Comparison of ENCODE assay signal across 8 cellular contexts in genomic region chr16:4319454-4319853, GRCh38. TPM values are rescaled to one million over a fixed set of nuclear protein-coding genes. Genes with fewer than 3 reads are reported as not detected.
A peak's percentile ranks its signal among the peaks of the same experiment; 100 is the strongest.
DNase-seq lines count a peak whose midpoint lies in the region; ATAC-seq and TF ChIP-seq lines count a peak whose summit lies in the region.

No MANE protein-coding gene starts in this region.

- intact Hi-C loops in mucosa of descending colon (cut with DNase I, micrococcal nuclease): no loop called here
- intact Hi-C loops in sciatic nerve (cut with DNase I): no loop called here

- H3K27ac ChIP-seq in HEK293 (ENCODE audit: extremely low read depth, low read depth, low read length): no peak overlapping the region

- POLR2A ChIA-PET in HEK293 (lab: Yijun Ruan, JAX): no interaction called here

- peaks cover 0 to 3% of the 10 kb centered on the region in 2 donors for H3K36me3 Mint-ChIP-seq in activated T-cell treated with anti-CD3 and anti-CD28 coated beads, Interleukin-2, amount 50 U/mL, for 72 hours (ENCODE audit: insufficient read depth in 2 of 2)

- H3K27me3 Mint-ChIP-seq in activated T-cell treated with anti-CD3 and anti-CD28 coated beads, Interleukin-2, amount 50 U/mL, for 72 hours (ENCODE audit: low read depth): peaks cover 7% of the 10 kb centered on the region

- peaks cover 4% of the 10 kb centered on the region; the same call in 1 of the 2 replicates for H3K4me1 ChIP-seq in HEK293 (ENCODE audit: control insufficient read depth, insufficient read depth, low read length)
- H3K4me1 ChIP-seq in mucosa of descending colon (ENCODE audit: low read depth): peaks cover 17% of the 10 kb centered on the region

- H3K27ac Mint-ChIP-seq in activated T-cell treated with anti-CD3 and anti-CD28 coated beads, Interleukin-2, amount 50 U/mL, for 72 hours: no peak overlapping the region

- no peak overlapping the region for H3K4me3 ChIP-seq in HEK293 (ENCODE audit: low read depth, low read length)
- no peak overlapping the region for H3K4me3 ChIP-seq in mucosa of descending colon

- peaks cover 17% of the 10 kb centered on the region for H3K4me1 Mint-ChIP-seq in activated T-cell treated with anti-CD3 and anti-CD28 coated beads, Interleukin-2, amount 50 U/mL, for 72 hours (ENCODE audit: low read depth)

- peak; percentile 63 to 75 for ATAC-seq in activated T-cell treated with anti-CD3 and anti-CD28 coated beads, Interleukin-2, amount 50 U/mL, for 72 hours (replicated peaks in 1 of 2)
- ATAC-seq in mucosa of descending colon: peak; percentile 29
- ATAC-seq in sciatic nerve: no peak

- no peaks in the 10 kb centered on the region for H3K9me3 Mint-ChIP-seq in activated T-cell treated with anti-CD3 and anti-CD28 coated beads, Interleukin-2, amount 50 U/mL, for 72 hours

- CTCF ChIA-PET in HEK293 (lab: Yijun Ruan, JAX): interaction anchor here (1.1 kb wide), 1 partner anchor 11 kb away, joined by 3 read pairs; no protein-coding TSS in a partner anchor

- H3K4me3 Mint-ChIP-seq in activated T-cell treated with anti-CD3 and anti-CD28 coated beads, Interleukin-2, amount 50 U/mL, for 72 hours: no peak overlapping the region

- no peaks in the 10 kb centered on the region for H3K9me3 ChIP-seq in HEK293 (ENCODE audit: control insufficient read depth, insufficient read depth, low read depth, low read length)
- no peaks in the 10 kb centered on the region for H3K9me3 ChIP-seq in mucosa of descending colon

- peak; percentile 56 for DNase-seq in A172 (ENCODE audit: low spot score)
- DNase-seq in activated T-cell treated with anti-CD3 and anti-CD28 coated beads, Interleukin-2, amount 50 U/mL, for 72 hours: peak; percentile 70 to 75
- DNase-seq in mucosa of descending colon: peak in 1 of 3 donors; percentile 61
- no peak for DNase-seq in sciatic nerve (ENCODE audit: low spot score)
- DNase-seq in hypothalamus (lab: John Stamatoyannopoulos, UW): no peak
- no peak for DNase-seq in NCI-H748 (lab: John Stamatoyannopoulos, UW; ENCODE audit: unreplicated experiment)
- no peak for DNase-seq in MV-4-11 (lab: John Stamatoyannopoulos, UW)

- H3K36me3 ChIP-seq in HEK293 (ENCODE audit: control insufficient read depth in 2 of 2, insufficient read depth in 1 of 2, low read length in 2 of 2): no peaks in the 10 kb centered on the region
- H3K36me3 ChIP-seq in mucosa of descending colon (ENCODE audit: low read depth): no peaks in the 10 kb centered on the region

- TF ChIP-seq CTCF in HEK293 (tag by site-specific recombination; IDR thresholded peaks at IDR 0.05) (no peak), mucosa of descending colon (IDR thresholded peaks at IDR 0.05) (no peak)

TF ChIP-seq in HEK293, 187 proteins besides CTCF, POLR2A, EP300 and RAD21:
- no peak for TF ChIP-seq ZBTB17 (tag by site-specific recombination; IDR thresholded peaks at IDR 0.05)
- TF ChIP-seq PRDM10 (tag by site-specific recombination; IDR thresholded peaks at IDR 0.05): peak; percentile 76
- TF ChIP-seq KLF9 (tag by site-specific recombination; IDR thresholded peaks at IDR 0.05; ENCODE audit: low read depth): peak; percentile 55; the same call in 1 of the 2 replicates
- TF ChIP-seq ZNF341 (tag by site-specific recombination; IDR thresholded peaks at IDR 0.05; ENCODE audit: low read depth): peak; percentile 37; the same call in 1 of the 2 replicates
- TF ChIP-seq KLF1 (tag by site-specific recombination; IDR thresholded peaks at IDR 0.05): peak; percentile 85
- peak; percentile 53 for TF ChIP-seq ZFHX2 (tag by site-specific recombination; conservative IDR thresholded peaks at IDR 0.05)
- TF ChIP-seq EGR2 (tag by site-specific recombination; IDR thresholded peaks at IDR 0.05; ENCODE audit: low read depth): 0 out of 2 replicates have a peak, but pooled peaks have one; percentile 38
- TF ChIP-seq ZNF830 (tag by site-specific recombination; IDR thresholded peaks at IDR 0.05; ENCODE audit: low read depth): no peak
- peak; percentile 54; the same call in 1 of the 2 replicates for TF ChIP-seq ZFP69B (tag by site-specific recombination; IDR thresholded peaks at IDR 0.05)
- peak; percentile 50; the same call in 1 of the 2 replicates for TF ChIP-seq GLIS2 (tag by site-specific recombination; IDR thresholded peaks at IDR 0.05)
- TF ChIP-seq ZNF514 (tag by site-specific recombination; IDR thresholded peaks at IDR 0.05): no peak
- TF ChIP-seq GLIS1 (tag by site-specific recombination; IDR thresholded peaks at IDR 0.05): peak; percentile 83

RNA-seq across cellular contexts. Expression of gene GLIS2, which starts 3.6 kb away (rescaled TPM):
- total RNA-seq in A172 (2014; rRNA removed; shearing (Covaris generic)): 3.2 and 5.7 TPM in 2 replicates
- total RNA-seq in activated T-cell treated with anti-CD3 and anti-CD28 coated beads, Interleukin-2, amount 50 U/mL, for 72 hours: 1 to 10 TPM; 1.3 to 1.7 TPM
- 10 to 100 TPM in 1 of 3 donors, 1 to 10 TPM in 2; 1.7 to 21.1 (median 2.9) TPM for total RNA-seq in mucosa of descending colon
- 39.4 TPM for total RNA-seq in sciatic nerve

RNA-seq across cellular contexts. Expression of gene PAM16, which starts 31.7 kb away (rescaled TPM):
- 46.8 and 116 TPM in 2 replicates for total RNA-seq in A172 (2014; rRNA removed; shearing (Covaris generic))
- total RNA-seq in activated T-cell treated with anti-CD3 and anti-CD28 coated beads, Interleukin-2, amount 50 U/mL, for 72 hours: 10 to 100 TPM; 46.6 to 48.2 TPM
- total RNA-seq in mucosa of descending colon: 10 to 100 TPM; 31.9 to 35.8 (median 32.6) TPM
- total RNA-seq in sciatic nerve: 37.8 TPM

RNA-seq across cellular contexts. Expression of gene TFAP4, which starts 46.6 kb away (rescaled TPM):
- total RNA-seq in A172 (2014; rRNA removed; shearing (Covaris generic)): 8.0 and 12.1 TPM in 2 replicates
- total RNA-seq in activated T-cell treated with anti-CD3 and anti-CD28 coated beads, Interleukin-2, amount 50 U/mL, for 72 hours: 10 to 100 TPM; 17.8 to 27.2 TPM
- 10 to 100 TPM in 2 of 3 donors, 1 to 10 TPM in 1; 10.0 to 12.2 (median 12.1) TPM for total RNA-seq in mucosa of descending colon
- 12.7 TPM for total RNA-seq in sciatic nerve

RNA-seq across cellular contexts. Expression of gene VASN, which starts 52.2 kb away (rescaled TPM):
- total RNA-seq in A172 (2014; rRNA removed; shearing (Covaris generic)): 87.4 and 100 TPM in 2 replicates
- total RNA-seq in activated T-cell treated with anti-CD3 and anti-CD28 coated beads, Interleukin-2, amount 50 U/mL, for 72 hours: not detected
- total RNA-seq in mucosa of descending colon (1 to 10 TPM in 2 of 3 donors, under 1 TPM in 1; 0.93 to 8.4 (median 5.1) TPM), sciatic nerve (38.4 TPM)

Comparison
In these comparisons a context has a peak if more than half of its experiments do, and no peak if none do; other contexts are left out.
1. DNase-seq: peak in A172 (single experiment) and activated T-cell treated with anti-CD3 and anti-CD28 coated beads, Interleukin-2, amount 50 U/mL, for 72 hours (2 of 2); none in sciatic nerve (single experiment), hypothalamus (0 of 51), NCI-H748 (single experiment) and MV-4-11 (single experiment).